Comparison of ENCODE assay signal across 20 cellular contexts in genomic region chr1:32580348-32581017, GRCh38. TPM values are rescaled to one million over a fixed set of nuclear protein-coding genes. Genes with fewer than 3 reads are reported as not detected.
"Had no signal": no experiment of that assay in that cellular context is flagged by ENCODE, and none has a peak within 500 bp of the region (broad histone marks: within the 10 kb centered on the region; RNA-seq: fewer than 3 reads in every experiment).

No MANE protein-coding gene starts in this region.

- H3K27ac Mint-ChIP-seq: dendritic cell treated with granulocyte-macrophage colony-stimulating factor and Interleukin-4, amounts not matched to agents 40 ng/mL and 50 ng/mL, for 4 days; effector memory CD8-positive, alpha-beta T cell; naive thymus-derived CD8-positive, alpha-beta T cell; stimulated activated effector memory CD8-positive, alpha-beta T cell treated with anti-CD3 and anti-CD28 coated beads, Interleukin-12 subunit alpha, Interleukin-12 subunit beta, amount 100 ng/mL, for 72 hours; type B pancreatic cell had no signal

- H3K4me1 Mint-ChIP-seq: naive thymus-derived CD8-positive, alpha-beta T cell; neural crest cell; stimulated activated effector memory CD8-positive, alpha-beta T cell treated with anti-CD3 and anti-CD28 coated beads, Interleukin-12 subunit alpha, Interleukin-12 subunit beta, amount 100 ng/mL, for 72 hours had no signal

- H3K9me3 Mint-ChIP-seq: dendritic cell treated with granulocyte-macrophage colony-stimulating factor and Interleukin-4, amounts not matched to agents 40 ng/mL and 50 ng/mL, for 4 days; effector memory CD8-positive, alpha-beta T cell; naive thymus-derived CD8-positive, alpha-beta T cell; neural crest cell; stimulated activated effector memory CD8-positive, alpha-beta T cell treated with anti-CD3 and anti-CD28 coated beads, Interleukin-12 subunit alpha, Interleukin-12 subunit beta, amount 100 ng/mL, for 72 hours; type B pancreatic cell had no signal

- H3K27me3 Mint-ChIP-seq: dendritic cell treated with granulocyte-macrophage colony-stimulating factor and Interleukin-4, amounts not matched to agents 40 ng/mL and 50 ng/mL, for 4 days; effector memory CD8-positive, alpha-beta T cell; naive thymus-derived CD8-positive, alpha-beta T cell; type B pancreatic cell had no signal

- H3K36me3 Mint-ChIP-seq: naive thymus-derived CD8-positive, alpha-beta T cell; stimulated activated effector memory CD8-positive, alpha-beta T cell treated with anti-CD3 and anti-CD28 coated beads, Interleukin-12 subunit alpha, Interleukin-12 subunit beta, amount 100 ng/mL, for 72 hours had no signal

- H3K4me3 Mint-ChIP-seq: dendritic cell treated with granulocyte-macrophage colony-stimulating factor and Interleukin-4, amounts not matched to agents 40 ng/mL and 50 ng/mL, for 4 days; effector memory CD8-positive, alpha-beta T cell; naive thymus-derived CD8-positive, alpha-beta T cell; neural crest cell; stimulated activated effector memory CD8-positive, alpha-beta T cell treated with anti-CD3 and anti-CD28 coated beads, Interleukin-12 subunit alpha, Interleukin-12 subunit beta, amount 100 ng/mL, for 72 hours; type B pancreatic cell had no signal

- ATAC-seq: effector memory CD8-positive, alpha-beta T cell; gastrocnemius medialis; heart right ventricle; left lobe of liver; naive thymus-derived CD8-positive, alpha-beta T cell; stimulated activated effector memory CD8-positive, alpha-beta T cell treated with anti-CD3 and anti-CD28 coated beads, Interleukin-12 subunit alpha, Interleukin-12 subunit beta, amount 100 ng/mL, for 72 hours; stimulated activated naive CD8-positive, alpha-beta T cell treated with anti-CD3 and anti-CD28 coated beads, Interleukin-15, Interleukin-2, amounts not matched to agents 100 U/mL and 50 U/mL, for 24 hours had no signal

- DNase-seq: effector memory CD8-positive, alpha-beta T cell; gastrocnemius medialis; heart right ventricle; hypothalamus; kidney glomerular epithelial cell; mammary epithelial cell; naive thymus-derived CD8-positive, alpha-beta T cell; nucleus accumbens; ovary; small intestine; stimulated activated CD4-positive, alpha-beta T cell treated with anti-CD3 and anti-CD28 coated beads, Interleukin-12 subunit alpha, Interleukin-12 subunit beta, amount 100 ng/mL, for 4 hours; stimulated activated CD4-positive, alpha-beta T cell treated with anti-CD3 and anti-CD28 coated beads, Interleukin-2, amount 100 ng/mL, for 48 hours; stimulated activated CD8-positive, alpha-beta memory T cell treated with anti-CD3 and anti-CD28 coated beads, Interleukin-4, amount 100 ng/mL, for 48 hours; stimulated activated naive CD8-positive, alpha-beta T cell treated with anti-CD3 and anti-CD28 coated beads, Interleukin-15, Interleukin-2, amounts not matched to agents 100 U/mL and 50 U/mL, for 24 hours; thyroid gland had no signal

RNA-seq across cellular contexts. Expression of gene ZBTB8A, which starts 41.3 kb away (rescaled TPM):
- total RNA-seq: naive thymus-derived CD8-positive, alpha-beta T cell had no signal
